Comparison of ENCODE assay signal across 2 cellular contexts in the genomic region with DNA sequence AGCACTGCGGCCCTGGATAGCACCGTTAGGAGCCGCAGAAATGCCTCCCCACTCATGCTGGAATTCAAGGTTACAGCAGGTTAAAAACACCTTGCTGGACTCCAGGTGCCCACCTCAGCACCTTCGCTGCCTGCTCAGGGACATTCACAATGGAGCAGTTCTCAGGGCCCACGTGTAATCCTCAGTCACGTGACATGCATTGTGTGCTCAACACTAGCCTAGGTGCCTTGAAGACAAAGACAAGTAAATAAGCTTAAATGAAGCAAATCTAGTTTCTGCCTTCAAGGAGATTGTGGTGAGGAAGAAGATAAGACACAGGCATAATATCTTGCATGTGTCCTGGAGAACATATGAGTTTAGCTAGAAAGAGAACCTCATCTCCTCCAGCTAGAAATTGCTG.
A peak's percentile ranks its signal among the peaks of the same experiment; 100 is the strongest.
TF ChIP-seq lines count a peak whose summit lies in the region.

No MANE protein-coding gene starts in this region.

TF ChIP-seq in HepG2, 621 proteins besides CTCF, POLR2A, EP300 and RAD21:
- TF ChIP-seq SMAD3 (CRISPR knock-in tag; IDR thresholded peaks at IDR 0.05) (no peak), RAD51 (IDR thresholded peaks at IDR 0.05; ENCODE audit: borderline replicate concordance) (peak; percentile 85), ZNF335 (CRISPR knock-in tag; IDR thresholded peaks at IDR 0.05) (no peak), MATR3 (CRISPR knock-in tag; IDR thresholded peaks at IDR 0.05) (no peak), ZNF207 (IDR thresholded peaks at IDR 0.05; ENCODE audit: borderline replicate concordance) (no peak)
- TF ChIP-seq, protein P1, sequence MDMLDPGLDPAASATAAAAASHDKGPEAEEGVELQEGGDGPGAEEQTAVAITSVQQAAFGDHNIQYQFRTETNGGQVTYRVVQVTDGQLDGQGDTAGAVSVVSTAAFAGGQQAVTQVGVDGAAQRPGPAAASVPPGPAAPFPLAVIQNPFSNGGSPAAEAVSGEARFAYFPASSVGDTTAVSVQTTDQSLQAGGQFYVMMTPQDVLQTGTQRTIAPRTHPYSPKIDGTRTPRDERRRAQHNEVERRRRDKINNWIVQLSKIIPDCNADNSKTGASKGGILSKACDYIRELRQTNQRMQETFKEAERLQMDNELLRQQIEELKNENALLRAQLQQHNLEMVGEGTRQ (IDR thresholded peaks at IDR 0.05; ENCODE audit: low read depth, low read length): peak; percentile 75
- TF ChIP-seq, protein P1 (CRISPR knock-in tag; IDR thresholded peaks at IDR 0.05; ENCODE audit: borderline replicate concordance): no peak

TF ChIP-seq in GM12878, 131 proteins besides CTCF, POLR2A, EP300 and RAD21:
- TF ChIP-seq GATAD2B (conservative IDR thresholded peaks at IDR 0.05; ENCODE audit: low read depth) (no peak), BHLHE40 (IDR thresholded peaks at IDR 0.05; ENCODE audit: borderline replicate concordance in 1 of 2, low read depth in 2 of 2, low read length in 1 of 2) (peak in 1 of 2 experiments; percentile 39; a peak in 1 of 4 replicates), RAD51 (IDR thresholded peaks at IDR 0.05) (peak; percentile 65; the same call in 1 of the 2 replicates), ESRRA (IDR thresholded peaks at IDR 0.05; ENCODE audit: low read length) (no peak)
